Comparison of ENCODE assay signal across 8 cellular contexts in the genomic region with DNA sequence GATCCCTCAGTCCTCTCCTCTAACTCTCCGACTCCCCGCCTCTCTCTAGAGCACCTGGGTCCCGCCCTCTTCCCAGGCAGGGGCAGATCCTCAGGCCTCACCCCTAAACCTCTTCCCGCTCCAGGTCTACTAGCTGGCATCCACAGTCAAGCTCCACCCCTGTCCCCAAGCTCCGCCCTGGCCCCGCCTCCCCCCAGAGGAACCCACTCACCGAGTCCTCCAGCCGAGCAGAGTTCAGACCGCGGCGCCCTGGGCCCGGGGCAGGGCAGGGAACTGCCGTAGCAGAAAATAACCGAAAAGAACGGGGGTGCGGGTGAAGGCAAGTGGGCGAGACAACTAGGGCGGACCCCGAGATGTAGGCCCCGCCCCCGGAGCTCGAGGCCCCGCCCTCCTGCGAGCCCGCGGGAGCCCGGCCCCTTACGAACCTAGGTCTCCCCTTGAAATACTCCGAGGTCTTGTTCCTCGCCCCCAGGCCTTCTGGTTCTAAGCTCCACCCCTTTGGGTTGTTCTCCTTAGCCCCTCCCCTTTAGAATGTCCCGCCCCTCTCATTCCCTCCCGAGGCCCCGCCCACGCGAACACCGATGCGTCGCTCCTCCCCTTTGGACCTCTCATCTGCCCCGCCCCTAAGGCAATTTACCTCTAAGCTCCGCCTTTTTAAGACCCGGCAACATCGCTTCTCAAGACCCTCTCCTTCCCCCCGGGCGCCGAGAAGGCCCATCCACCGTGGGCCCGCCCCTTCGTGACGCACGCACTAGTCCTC. TPM values are rescaled to one million over a fixed set of nuclear protein-coding genes. Genes with fewer than 3 reads are reported as not detected.
DNase-seq lines count a peak whose midpoint lies in the region; ATAC-seq and TF ChIP-seq lines count a peak whose summit lies in the region.

TSS of gene GGN (minus strand) at position 485 of the 760 bp plus-strand sequence. CDS start 773 bp downstream, outside the sequence.

- no peak for TF ChIP-seq POLR2A in transverse colon (IDR thresholded peaks at IDR 0.05)

- TF ChIP-seq CTCF in AG09309 (IDR thresholded peaks at IDR 0.05; ENCODE audit: control insufficient read depth, insufficient read depth, low read depth, low read length, missing control alignments), result no peak
- no peak for TF ChIP-seq CTCF in transverse colon (IDR thresholded peaks at IDR 0.05)

- peak within 1 kb of the TSS; percentile 49 to 62 (median 55) for H3K27ac ChIP-seq in transverse colon

- H3K36me3 ChIP-seq in transverse colon, result peaks cover 0 to 10% (median 3%) of the 10 kb centered on the region in 4 donors

- H3K4me1 ChIP-seq in transverse colon, result peaks cover 8 to 36% (median 34%) of the 10 kb centered on the region in 4 donors

- 1 to 28% methylated on average over 2 to 48 of the region's 50 CpGs for WGBS in transverse colon (ENCODE audit: low coverage in 1 of 2), 2 donors

- H3K9me3 ChIP-seq in transverse colon, result no peaks in the 10 kb centered on the region

- ATAC-seq in GM19455 (IDR thresholded peaks at IDR 0.05; ENCODE audit: unreplicated experiment) (peak; percentile 49), left ventricle myocardium superior (peak; percentile 70)

- DNase-seq in AG09309 (ENCODE audit: low read depth) (peak; percentile 66), NCI-H1417 (lab: John Stamatoyannopoulos, UW) (peak; percentile 93 to 95 (median 94)), T-helper 2 cell (peak; percentile 67 to 89 (median 75)), amygdala (lab: John Stamatoyannopoulos, UW) (peak in 54 of 56 donors; percentile 15 to 92 (median 67)), left ventricle myocardium superior (peak; percentile 78), posterior vena cava (ENCODE audit: low spot score) (peak; percentile 93), transverse colon (peak; percentile 87)

- TF ChIP-seq EP300 in transverse colon (IDR thresholded peaks at IDR 0.05; ENCODE audit: low read depth), result no peak

- in situ Hi-C loops in transverse colon (cut with MboI; ENCODE audit: low pct_ligation_motif_present in 1 of 4, low pct_unique_long_range_greater_than_20kb in 1 of 4, low sequenced_read_pairs in 3 of 4), result no loop called here

- intact Hi-C loops in left ventricle myocardium superior (cut with micrococcal nuclease), result no loop called here
- intact Hi-C loops in posterior vena cava (cut with DNase I), result no loop called here
- intact Hi-C loops in transverse colon (cut with DNase I; ENCODE audit: low total_unique reads), result no loop called here

- peaks cover 52% of the 10 kb centered on the region for H3K27me3 ChIP-seq in transverse colon

- H3K4me3 ChIP-seq in AG09309 (ENCODE audit: control insufficient read depth, low read depth, low read length) (peak within 1 kb of the TSS; percentile 84), transverse colon (peak within 1 kb of the TSS; percentile 17 to 54 (median 32))

RNA-seq across cellular contexts. Expression of gene GGN, which starts in this region (rescaled TPM):
- total RNA-seq in left ventricle myocardium superior (0.15 TPM), posterior vena cava (1 to 10 TPM in 1 of 2 donors, under 1 TPM in 1; 0.51 to 2.2 TPM), transverse colon (not detected)

Comparison
In these comparisons a context has a peak if more than half of its experiments do, and no peak if none do; other contexts are left out.
1. Peak in every context shown above with its lines: DNase-seq, ATAC-seq, H3K4me3 ChIP-seq and H3K27ac ChIP-seq.
2. Peak in DNase-seq and ATAC-seq in left ventricle myocardium superior; RNA of the gene not detected or under 1 TPM.
3. Peak in DNase-seq, H3K4me3 ChIP-seq and H3K27ac ChIP-seq in transverse colon; RNA of the gene not detected or under 1 TPM.